In genomic region chr19:13764821-13765394, GRCh38 we compare ENCODE assay signal across 1 cellular context.
TF ChIP-seq lines count a peak whose summit lies in the region.

No MANE protein-coding gene starts in this region.

TF ChIP-seq in HepG2, 621 proteins besides CTCF, POLR2A, EP300 and RAD21 (continued from another document and continues in another):
- TF ChIP-seq CSRNP1 (CRISPR knock-in tag; IDR thresholded peaks at IDR 0.05), result 0 out of 2 replicates have a peak, but pooled peaks have one; percentile 35
- TF ChIP-seq ZNF577 (CRISPR knock-in tag; IDR thresholded peaks at IDR 0.05; ENCODE audit: borderline replicate concordance, low read depth), result no peak
- 0 out of 2 replicates have a peak, but pooled peaks have one; percentile 9 for TF ChIP-seq ZNF510 (CRISPR knock-in tag; IDR thresholded peaks at IDR 0.05; ENCODE audit: low read depth)
- TF ChIP-seq SYNCRIP (IDR thresholded peaks at IDR 0.05; ENCODE audit: insufficient read depth, low read depth, low read length), result no peak
- TF ChIP-seq PAXIP1 (CRISPR knock-in tag; conservative IDR thresholded peaks at IDR 0.05), result no peak
- TF ChIP-seq ZBTB1 (CRISPR knock-in tag; IDR thresholded peaks at IDR 0.05; ENCODE audit: borderline replicate concordance), result no peak
- 0 out of 2 replicates have a peak, but pooled peaks have one; percentile 33 for TF ChIP-seq BORCS8-MEF2B (CRISPR knock-in tag; IDR thresholded peaks at IDR 0.05)
- no peak for TF ChIP-seq FOXK2 (IDR thresholded peaks at IDR 0.05)
- TF ChIP-seq ESRRA (CRISPR knock-in tag; IDR thresholded peaks at IDR 0.05; ENCODE audit: low read depth), result no peak
- TF ChIP-seq CCAR2 (optimal IDR thresholded peaks at IDR 0.05; ENCODE audit: low read depth, low read length), result no peak
- TF ChIP-seq ZNF326 (CRISPR knock-in tag; IDR thresholded peaks at IDR 0.05; ENCODE audit: borderline replicate concordance), result no peak
- no peak for TF ChIP-seq ATAD3A (CRISPR knock-in tag; IDR thresholded peaks at IDR 0.05)
- TF ChIP-seq CBX1 (IDR thresholded peaks at IDR 0.05; ENCODE audit: low read depth), result no peak
- no peak for TF ChIP-seq MYC (CRISPR knock-in tag; IDR thresholded peaks at IDR 0.05; ENCODE audit: borderline replicate concordance)
- no peak for TF ChIP-seq NAIF1 (CRISPR knock-in tag; IDR thresholded peaks at IDR 0.05; ENCODE audit: borderline replicate concordance)
- TF ChIP-seq SSRP1 (CRISPR knock-in tag; IDR thresholded peaks at IDR 0.05), result no peak
- TF ChIP-seq YEATS4 (CRISPR knock-in tag; IDR thresholded peaks at IDR 0.05; ENCODE audit: borderline replicate concordance), result 0 out of 2 replicates have a peak, but pooled peaks have one; percentile 12
- TF ChIP-seq ZNF841 (CRISPR knock-in tag; IDR thresholded peaks at IDR 0.05; ENCODE audit: borderline replicate concordance), result no peak
- TF ChIP-seq SMC3 (IDR thresholded peaks at IDR 0.05; ENCODE audit: low read length), result no peak
- no peak for TF ChIP-seq CHCHD3 (CRISPR knock-in tag; IDR thresholded peaks at IDR 0.05)
- no peak for TF ChIP-seq STAG1 (CRISPR knock-in tag; IDR thresholded peaks at IDR 0.05)
- 0 out of 2 replicates have a peak, but pooled peaks have one; percentile 51 for TF ChIP-seq ZFY (CRISPR knock-in tag; IDR thresholded peaks at IDR 0.05)
- no peak for TF ChIP-seq HMGXB3 (CRISPR knock-in tag; IDR thresholded peaks at IDR 0.05; ENCODE audit: borderline replicate concordance)
- no peak for TF ChIP-seq HINFP (CRISPR knock-in tag; IDR thresholded peaks at IDR 0.05; ENCODE audit: low read depth)
- no peak for TF ChIP-seq GLMP (CRISPR knock-in tag; IDR thresholded peaks at IDR 0.05; ENCODE audit: borderline replicate concordance)
- TF ChIP-seq ZNF567 (CRISPR knock-in tag; IDR thresholded peaks at IDR 0.05; ENCODE audit: borderline replicate concordance), result no peak
- TF ChIP-seq EED (CRISPR knock-in tag; IDR thresholded peaks at IDR 0.05), result no peak
- no peak for TF ChIP-seq HHEX (CRISPR knock-in tag; IDR thresholded peaks at IDR 0.05)
- no peak for TF ChIP-seq MTF1 (CRISPR knock-in tag; IDR thresholded peaks at IDR 0.05)
- TF ChIP-seq BCL3 (CRISPR knock-in tag; IDR thresholded peaks at IDR 0.05), result no peak
- TF ChIP-seq ZMAT3 (CRISPR knock-in tag; conservative IDR thresholded peaks at IDR 0.05), result no peak
- no peak for TF ChIP-seq KLF11 (CRISPR knock-in tag; IDR thresholded peaks at IDR 0.05)
- no peak for TF ChIP-seq PTBP1 (IDR thresholded peaks at IDR 0.05; ENCODE audit: low read depth, low read length, poor library complexity, severe bottlenecking)
- no peak for TF ChIP-seq ZC3H4 (CRISPR knock-in tag; IDR thresholded peaks at IDR 0.05; ENCODE audit: borderline replicate concordance)
- TF ChIP-seq ZBTB44 (CRISPR knock-in tag; IDR thresholded peaks at IDR 0.05), result no peak
- TF ChIP-seq ZSCAN9 (CRISPR knock-in tag; IDR thresholded peaks at IDR 0.05; ENCODE audit: borderline replicate concordance), result no peak
- TF ChIP-seq KDM6A (CRISPR knock-in tag; IDR thresholded peaks at IDR 0.05; ENCODE audit: low read depth), result no peak
- TF ChIP-seq RBM22 (optimal IDR thresholded peaks at IDR 0.05; ENCODE audit: low read length), result no peak
- TF ChIP-seq HBP1 (CRISPR knock-in tag; IDR thresholded peaks at IDR 0.05; ENCODE audit: low read depth), result no peak
- no peak for TF ChIP-seq SOX6 (IDR thresholded peaks at IDR 0.05)
- no peak for TF ChIP-seq SOX6 (CRISPR knock-in tag; IDR thresholded peaks at IDR 0.05)
- no peak for TF ChIP-seq SMYD3 (CRISPR knock-in tag; IDR thresholded peaks at IDR 0.05)
- TF ChIP-seq ZNF33B (CRISPR knock-in tag; IDR thresholded peaks at IDR 0.05), result no peak
- no peak for TF ChIP-seq TBL1XR1 (IDR thresholded peaks at IDR 0.05; ENCODE audit: borderline replicate concordance, low read length, partially characterized antibody)
- TF ChIP-seq TBP (CRISPR knock-in tag; IDR thresholded peaks at IDR 0.05), result no peak
- TF ChIP-seq ZNF263 (CRISPR knock-in tag; IDR thresholded peaks at IDR 0.05), result no peak
- TF ChIP-seq ZNF362 (CRISPR knock-in tag; IDR thresholded peaks at IDR 0.05; ENCODE audit: borderline replicate concordance), result no peak
- no peak for TF ChIP-seq YEATS2 (CRISPR knock-in tag; IDR thresholded peaks at IDR 0.05; ENCODE audit: borderline replicate concordance)
